ENCODE assay signal across 1 cellular context in genomic region chr6:105879146-105879545, GRCh38.
TF ChIP-seq lines count a peak whose summit lies in the region.

No MANE protein-coding gene starts in this region.

TF ChIP-seq in H1, 55 proteins besides CTCF, POLR2A, EP300 and RAD21 (continued from another document):
- no peak for TF ChIP-seq ZNF274 (IDR thresholded peaks at IDR 0.05; ENCODE audit: borderline replicate concordance, extremely low read depth, low read length)
- no peak for TF ChIP-seq TEAD4 (IDR thresholded peaks at IDR 0.05; ENCODE audit: low read depth, low read length)
- TF ChIP-seq CHD7 (IDR thresholded peaks at IDR 0.05; ENCODE audit: insufficient replicate concordance, low read length), result no peak
- TF ChIP-seq SAP30 (IDR thresholded peaks at IDR 0.05; ENCODE audit: insufficient read depth, insufficient replicate concordance, low read length), result no peak
- TF ChIP-seq TAF1 (IDR thresholded peaks at IDR 0.05; ENCODE audit: low read depth, low read length), result no peak
- no peak for TF ChIP-seq GTF2F1 (IDR thresholded peaks at IDR 0.05; ENCODE audit: borderline replicate concordance, low read depth, low read length)
- TF ChIP-seq MAFK (IDR thresholded peaks at IDR 0.05; ENCODE audit: low read depth, low read length), result no peak
- TF ChIP-seq YY1 (IDR thresholded peaks at IDR 0.05; ENCODE audit: low read depth, low read length), result no peak
- TF ChIP-seq KDM4A (IDR thresholded peaks at IDR 0.05; ENCODE audit: low read depth, low read length, severe bottlenecking), result no peak
- TF ChIP-seq SIX5 (IDR thresholded peaks at IDR 0.05; ENCODE audit: low read depth, low read length), result no peak
- TF ChIP-seq SP2 (IDR thresholded peaks at IDR 0.05; ENCODE audit: low read length), result no peak
- TF ChIP-seq JUND (IDR thresholded peaks at IDR 0.05; ENCODE audit: low read length), result no peak
- TF ChIP-seq JUN (IDR thresholded peaks at IDR 0.05; ENCODE audit: low read depth, low read length), result no peak
- TF ChIP-seq SIRT6 (IDR thresholded peaks at IDR 0.05; ENCODE audit: low read length), result no peak
- TF ChIP-seq CHD1 (IDR thresholded peaks at IDR 0.05; ENCODE audit: low read depth, low read length), result no peak
